Comparison of ENCODE assay signal across 9 cellular contexts in the genomic region with DNA sequence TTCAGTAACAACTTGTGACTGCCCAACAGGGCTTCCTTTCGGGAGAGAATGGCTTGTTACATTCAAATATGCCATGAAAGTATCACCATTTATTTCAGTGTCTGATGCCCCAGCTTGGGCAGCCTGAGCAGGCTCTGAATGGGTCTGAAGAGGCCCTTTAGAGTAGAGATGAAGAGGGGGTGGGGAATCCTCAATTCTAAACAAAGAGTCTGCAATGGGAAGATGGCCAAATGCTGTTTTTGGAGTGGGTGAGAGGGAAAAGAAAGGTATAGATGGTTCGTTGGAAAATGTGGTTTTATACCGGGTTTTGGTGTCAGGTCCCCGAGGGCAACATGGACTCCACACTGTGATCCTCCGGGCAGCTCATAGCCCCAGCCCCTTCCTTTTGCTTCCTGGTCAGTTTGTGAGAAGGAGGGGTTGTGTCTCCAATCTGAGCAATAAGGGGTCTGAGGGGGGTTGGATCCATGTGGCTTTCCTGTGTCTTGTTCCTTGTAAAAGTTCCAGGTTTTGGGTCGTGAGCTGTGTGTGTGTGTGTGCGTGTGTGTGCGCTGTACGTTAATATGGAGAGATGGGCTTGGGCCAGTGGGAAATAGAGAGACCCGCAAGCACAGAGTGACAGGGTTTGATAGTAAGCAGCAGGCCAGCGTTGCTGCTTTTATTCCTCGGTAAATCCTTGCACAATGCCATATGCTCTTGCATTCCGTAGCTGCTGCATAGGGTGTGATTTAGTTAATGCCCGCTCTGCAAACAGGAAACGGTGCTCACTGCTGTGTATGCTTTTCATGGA.
DNase-seq lines count a peak whose midpoint lies in the region; ATAC-seq and TF ChIP-seq lines count a peak whose summit lies in the region.
"Had no signal": no experiment of that assay in that cellular context is flagged by ENCODE, and none has a peak within 500 bp of the region (broad histone marks: within the 10 kb centered on the region; RNA-seq: fewer than 3 reads in every experiment).

No MANE protein-coding gene starts in this region.

- ATAC-seq in lung (ENCODE audit: insufficient read depth, low FRiP score) (no peak), HG03571 (IDR thresholded peaks at IDR 0.05; ENCODE audit: unreplicated experiment) (no peak)

- no peaks in the 10 kb centered on the region for H4K20me1 ChIP-seq in mammary epithelial cell (ENCODE audit: insufficient read depth, low read length)

- peak overlapping the region; percentile 20 for H3K4me3 ChIP-seq in A673 (ENCODE audit: low read depth, low read length, poor library complexity, severe bottlenecking)
- H3K4me3 ChIP-seq in mammary epithelial cell (replicated peaks in 1 of 3; ENCODE audit: insufficient read depth in 1 of 3, low read depth in 2 of 3, low read length in 3 of 3): no peak overlapping the region
- no peak overlapping the region for H3K4me3 ChIP-seq in lung

- H3K27me3 ChIP-seq in A673 (replicated peaks; ENCODE audit: insufficient read depth, low read depth, low read length, poor library complexity) (no peaks in the 10 kb centered on the region), mammary epithelial cell (ENCODE audit: insufficient read depth, low read length) (no peaks in the 10 kb centered on the region), lung (ENCODE audit: control insufficient read depth, insufficient read depth) (no peaks in the 10 kb centered on the region)

- no peaks in the 10 kb centered on the region for H3K9me3 Mint-ChIP-seq in osteocyte (ENCODE audit: unreplicated experiment)

- peaks cover 14% of the 10 kb centered on the region for H3K4me1 Mint-ChIP-seq in osteocyte (ENCODE audit: unreplicated experiment)

- POLR2A ChIA-PET in A673 (lab: Charles Lee; ENCODE audit: low non-redundant PET): interaction anchor here (0.5 kb wide), 1 partner anchor 108 kb away, joined by 10 read pairs; the partner anchor contains the start of gene TCF7L2

- peak overlapping the region; percentile 75 for H2AFZ ChIP-seq in mammary epithelial cell (ENCODE audit: low read depth, low read length)

- no peaks in the 10 kb centered on the region for H3K27me3 Mint-ChIP-seq in osteocyte (ENCODE audit: unreplicated experiment)

- H3K27ac ChIP-seq in A673 (ENCODE audit: low read depth, low read length, poor library complexity, severe bottlenecking) (peak overlapping the region; percentile 92), mammary epithelial cell (ENCODE audit: insufficient read depth, low read depth, low read length) (peak overlapping the region; percentile 65), lung (ENCODE audit: low read depth in 1 of 2, low read length in 1 of 2) (peak overlapping the region; percentile 26 to 73)

- DNase-seq in A673 (ENCODE audit: low spot score): peak; percentile 85
- DNase-seq in NCI-H1105 (lab: John Stamatoyannopoulos, UW): peak; percentile 22
- DNase-seq in mammary epithelial cell: peak; percentile 44
- no peak for DNase-seq in lung (ENCODE audit: low spot score)
- DNase-seq in ureter (ENCODE audit: low spot score): no peak
- no peak for DNase-seq in osteocyte (ENCODE audit: extremely low spot score, unreplicated experiment)
- no peak for DNase-seq in GM20000 (ENCODE audit: low spot score)
- DNase-seq: activated CD4-positive, alpha-beta T cell treated with anti-CD3 and anti-CD28 coated beads, Interleukin-2, amount 50 U/mL, for 1 hour had no signal

- H3K4me1 ChIP-seq in A673 (ENCODE audit: insufficient read depth, low read length, poor library complexity, severe bottlenecking) (peaks cover 89% of the 10 kb centered on the region), mammary epithelial cell (ENCODE audit: insufficient read depth, low read length) (peaks cover 60% of the 10 kb centered on the region), lung (ENCODE audit: control insufficient read depth in 2 of 2, insufficient read depth in 2 of 2, low read length in 2 of 2) (peaks cover 12 to 27% of the 10 kb centered on the region in 2 donors)

- in situ Hi-C loops in mammary epithelial cell (cut with MboI; ENCODE audit: low sequenced_read_pairs in 2 of 2): no loop called here

- H3K9ac ChIP-seq in mammary epithelial cell (ENCODE audit: insufficient read depth, low read length): peak overlapping the region; percentile 35

- H3K36me3 ChIP-seq in A673 (ENCODE audit: insufficient read depth, low read length, poor library complexity, severe bottlenecking) (no peaks in the 10 kb centered on the region), mammary epithelial cell (ENCODE audit: insufficient read depth, low read length) (no peaks in the 10 kb centered on the region), lung (ENCODE audit: control insufficient read depth in 2 of 2, insufficient read depth in 2 of 2, low read length in 2 of 2) (no peaks in the 10 kb centered on the region)

- peaks cover 16% of the 10 kb centered on the region for H3K36me3 Mint-ChIP-seq in osteocyte (ENCODE audit: unreplicated experiment)

- no peak overlapping the region for H3K27ac Mint-ChIP-seq in osteocyte (ENCODE audit: unreplicated experiment)

- TF ChIP-seq CTCF in A673 (conservative IDR thresholded peaks at IDR 0.05; ENCODE audit: low read depth, low read length) (no peak), mammary epithelial cell (conservative IDR thresholded peaks at IDR 0.05 in 1 of 2, IDR thresholded peaks at IDR 0.05 in 1 of 2; ENCODE audit: extremely low read depth in 1 of 2, insufficient read depth in 1 of 2, low read depth in 1 of 2, low read length in 2 of 2) (no peak), lung (IDR thresholded peaks at IDR 0.05; ENCODE audit: control extremely low read depth, extremely low read depth) (no peak), osteocyte (IDR thresholded peaks at IDR 0.05) (no peak), GM20000 (IDR thresholded peaks at IDR 0.05; ENCODE audit: extremely low read depth, missing control alignments) (no peak)

- dilution Hi-C loops in mammary epithelial cell (cut with HindIII; ENCODE audit: low sequenced_read_pairs): no loop called here

- H3K4me3 Mint-ChIP-seq in osteocyte (ENCODE audit: unreplicated experiment): no peak overlapping the region

- BruUV-seq in A673 (replicated peaks; lab: Mats Ljungman, UMichigan) (no TSS peak), mammary epithelial cell (replicated peaks; lab: Mats Ljungman, UMichigan) (no TSS peak)

- 6% methylated on average over 10 of the region's 15 CpGs for WGBS in mammary epithelial cell (ENCODE audit: low coverage, missing lambda C conversion rate)
- WGBS in lung, 2 donors: 40 to 48% methylated on average over 15 of the region's 15 CpGs

- H3K4me2 ChIP-seq in mammary epithelial cell (ENCODE audit: insufficient read depth, low read depth, low read length): peak overlapping the region; percentile 77

- H3K79me2 ChIP-seq in mammary epithelial cell (ENCODE audit: insufficient read depth, low read length): peaks cover 78% of the 10 kb centered on the region

- CTCF ChIA-PET in A673 (lab: Charles Lee) (no interaction called here), mammary epithelial cell (lab: Charles Lee; ENCODE audit: low non-redundant PET) (no interaction called here)

- intact Hi-C loops in A673 (cut with micrococcal nuclease; ENCODE audit: unreplicated experiment): loop anchor here (2.0 kb wide), 1 partner anchor 106 kb away; no protein-coding TSS in a partner anchor
- intact Hi-C loops in mammary epithelial cell (cut with micrococcal nuclease): loop anchor here (5.0 kb wide), 1 partner anchor 106 kb away; the partner anchor contains the start of gene TCF7L2

- no peaks in the 10 kb centered on the region for H3K9me3 ChIP-seq in A673 (ENCODE audit: low read depth, low read length, poor library complexity, severe bottlenecking)
- H3K9me3 ChIP-seq in mammary epithelial cell (replicated peaks; ENCODE audit: insufficient read depth, low read length): no peaks in the 10 kb centered on the region
- no peaks in the 10 kb centered on the region for H3K9me3 ChIP-seq in lung (ENCODE audit: control insufficient read depth in 2 of 2, insufficient read depth in 1 of 2, low read length in 1 of 2)

Comparison
In these comparisons a context has a peak if more than half of its experiments do, and no peak if none do; other contexts are left out.
1. DNase-seq: peak in A673 (single experiment), NCI-H1105 (single experiment) and mammary epithelial cell (single experiment); none in lung (single experiment), ureter (single experiment), osteocyte (single experiment) and GM20000 (single experiment).
2. Peak in every context shown above with its lines, with median percentiles within 50 percentile points of each other: H3K27ac ChIP-seq.